In the genomic region with DNA sequence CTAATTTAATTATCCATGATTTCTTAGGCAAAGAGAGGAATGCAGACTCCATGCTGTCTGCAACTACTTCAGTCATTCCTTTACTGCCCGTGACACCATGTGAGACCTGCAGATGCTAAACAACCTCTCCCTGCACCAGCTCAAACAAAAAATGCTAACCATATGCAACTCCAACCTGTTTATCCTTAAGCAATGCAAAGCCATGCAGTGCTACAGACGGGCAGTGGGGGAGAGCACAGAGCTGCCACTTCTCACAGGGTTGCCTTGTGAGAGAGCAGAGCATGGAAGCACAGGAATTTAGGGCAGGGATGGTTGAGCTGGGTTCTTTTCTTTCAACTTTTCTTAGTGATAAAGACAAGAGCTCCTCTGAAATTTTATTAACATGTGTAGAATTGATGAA, we compare ENCODE assay signal across 22 cellular contexts.
A peak's percentile ranks its signal among the peaks of the same experiment; 100 is the strongest.
DNase-seq lines count a peak whose midpoint lies in the region; ATAC-seq, FAIRE-seq and TF ChIP-seq lines count a peak whose summit lies in the region.
"Had no signal": no experiment of that assay in that cellular context is flagged by ENCODE, and none has a peak within 500 bp of the region (broad histone marks: within the 10 kb centered on the region; RNA-seq: fewer than 3 reads in every experiment).

No MANE protein-coding gene starts in this region.

- FAIRE-seq in HTR-8/SVneo (lab: Jason Lieb, UNC) = no peak

- no peaks in the 10 kb centered on the region for H3K9me3 ChIP-seq in SK-N-MC (ENCODE audit: low read depth, low read length)
- H3K9me3 ChIP-seq: prostate gland had no signal

- no peak for ATAC-seq in HG02938 (IDR thresholded peaks at IDR 0.05; ENCODE audit: unreplicated experiment)
- ATAC-seq: activated CD4-positive, CD25-positive, alpha-beta regulatory T cell treated with anti-CD3 and anti-CD28 coated beads, Interleukin-2, amount 50 U/mL, for 24 hours; activated T-cell treated with anti-CD3 and anti-CD28 coated beads, Interleukin-2, amount 50 U/mL, for 4 hours; foreskin keratinocyte; left lung had no signal

- TF ChIP-seq CTCF in retinal pigment epithelial cell (conservative IDR thresholded peaks at IDR 0.05; ENCODE audit: low read depth, low read length) = peak; percentile 15

- peak overlapping the region; percentile 16; the same call in 1 of the 2 replicates for H3K27ac ChIP-seq in SK-N-MC
- H3K27ac ChIP-seq: foreskin keratinocyte, GM23248, left lung, prostate gland, stomach had no signal

- DNase-seq in NCI-H1694 treated with DMSO at 0.1 percent for 48 hours (lab: John Stamatoyannopoulos, UW) (peak; percentile 45), SK-N-MC (ENCODE audit: low read depth, low spot score) (no peak), iPS-NIHi11 (ENCODE audit: low spot score) (peak; percentile 62), retinal pigment epithelial cell (ENCODE audit: low read depth) (peak; percentile 32), NCI-H1092 treated with DMSO at 0.1 percent for 48 hours (lab: John Stamatoyannopoulos, UW) (no peak), OCI-M2 (lab: John Stamatoyannopoulos, UW; ENCODE audit: unreplicated experiment) (no peak), HTR-8/SVneo (ENCODE audit: insufficient read length, low spot score) (no peak)
- DNase-seq: activated naive CD4-positive, alpha-beta T cell treated with anti-CD3 and anti-CD28 coated beads for 36 hours; activated T-cell treated with anti-CD3 and anti-CD28 coated beads, Interleukin-2, amount 50 U/mL, for 4 hours; AML-193; central memory CD4-positive, alpha-beta T cell; foreskin keratinocyte; GM23248; hippocampal formation; left lung; NCI-H1417 treated with DMSO at 0.1 percent for 48 hours; RPMI8226; stimulated activated CD4-positive, alpha-beta T cell treated with anti-CD3 and anti-CD28 coated beads, Interleukin-4, amount 100 ng/mL, for 4 hours; stomach had no signal

- H3K4me3 ChIP-seq in SK-N-MC (peak overlapping the region; percentile 49), retinal pigment epithelial cell (ENCODE audit: low read length) (peak overlapping the region; percentile 7)
- H3K4me3 ChIP-seq: GM23248, left lung, prostate gland, stomach had no signal

- H3K9ac ChIP-seq in SK-N-MC (ENCODE audit: insufficient read length) = peak overlapping the region; percentile 39
- H3K9ac ChIP-seq: GM23248 had no signal

- H3K36me3 ChIP-seq in SK-N-MC (ENCODE audit: insufficient read depth, low read length) = no peaks in the 10 kb centered on the region
- H3K36me3 ChIP-seq: left lung, prostate gland, stomach had no signal

Comparison
In these comparisons a context has a peak if more than half of its experiments do, and no peak if none do; other contexts are left out.
1. DNase-seq: peak in NCI-H1694 treated with DMSO at 0.1 percent for 48 hours (single experiment), iPS-NIHi11 (single experiment) and retinal pigment epithelial cell (single experiment); none in SK-N-MC (single experiment), NCI-H1092 treated with DMSO at 0.1 percent for 48 hours (single experiment), OCI-M2 (single experiment) and HTR-8/SVneo (single experiment).